8 cellular contexts compared by ENCODE assay signal in genomic region chr5:10354048-10354872, GRCh38. TPM values are rescaled to one million over a fixed set of nuclear protein-coding genes. Genes with fewer than 3 reads are reported as not detected.
A peak's percentile ranks its signal among the peaks of the same experiment; 100 is the strongest.
DNase-seq lines count a peak whose midpoint lies in the region; ATAC-seq lines count a peak whose summit lies in the region.

No MANE protein-coding gene starts in this region.

- DNase-seq in RPMI8226 (peak; percentile 50), left ventricle myocardium superior (peak; percentile 50), sciatic nerve (ENCODE audit: low spot score) (peak; percentile 69), pons (ENCODE audit: low spot score) (no peak)

- H3K36me3 Mint-ChIP-seq in activated naive CD8-positive, alpha-beta T cell, result peaks cover 2% of the 10 kb centered on the region

- peaks cover 47% of the 10 kb centered on the region for H3K4me1 ChIP-seq in BLaER1

- no peaks in the 10 kb centered on the region for H3K9me3 ChIP-seq in BLaER1

- H3K9me3 Mint-ChIP-seq in activated naive CD8-positive, alpha-beta T cell (ENCODE audit: low read depth), result no peaks in the 10 kb centered on the region

- H3K27me3 Mint-ChIP-seq in activated naive CD8-positive, alpha-beta T cell, result no peaks in the 10 kb centered on the region

- no peaks in the 10 kb centered on the region for H3K27me3 ChIP-seq in BLaER1

- peak overlapping the region; percentile 94 for H3K9ac ChIP-seq in BLaER1

- H4K20me1 ChIP-seq in BLaER1, result peaks cover 52% of the 10 kb centered on the region

- H3K4me1 Mint-ChIP-seq in activated naive CD8-positive, alpha-beta T cell (ENCODE audit: low read depth), result peaks cover 51% of the 10 kb centered on the region

- ATAC-seq in GM19372 (IDR thresholded peaks at IDR 0.05; ENCODE audit: low read depth, unreplicated experiment), result peak; percentile 16
- peak; percentile 24 for ATAC-seq in HG03460 (IDR thresholded peaks at IDR 0.05; ENCODE audit: unreplicated experiment)
- peak; percentile 4 for ATAC-seq in left ventricle myocardium superior
- no peak for ATAC-seq in sciatic nerve

- intact Hi-C loops in left ventricle myocardium superior (cut with micrococcal nuclease) (no loop called here), sciatic nerve (cut with DNase I) (no loop called here)

- H3K4me3 Mint-ChIP-seq in activated naive CD8-positive, alpha-beta T cell, result peak overlapping the region; percentile 99

- H3K36me3 ChIP-seq in BLaER1, result no peaks in the 10 kb centered on the region

- peak overlapping the region; percentile 89 for H3K4me2 ChIP-seq in BLaER1

- peak overlapping the region; percentile 98 for H3K27ac Mint-ChIP-seq in activated naive CD8-positive, alpha-beta T cell

- H3K4me3 ChIP-seq in BLaER1, result peak overlapping the region; percentile 92

- H3K27ac ChIP-seq in BLaER1, result peak overlapping the region; percentile 96

RNA-seq across cellular contexts. Expression of gene MARCHF6, which starts 0.8 kb away (rescaled TPM):
- total RNA-seq in left ventricle myocardium superior (165 TPM), sciatic nerve (174 TPM)

RNA-seq across cellular contexts. Expression of gene CMBL, which starts 46.6 kb away (rescaled TPM):
- total RNA-seq in left ventricle myocardium superior, result 48.6 TPM
- total RNA-seq in sciatic nerve, result 17.5 TPM
